20 cellular contexts compared by ENCODE assay signal in the genomic region with DNA sequence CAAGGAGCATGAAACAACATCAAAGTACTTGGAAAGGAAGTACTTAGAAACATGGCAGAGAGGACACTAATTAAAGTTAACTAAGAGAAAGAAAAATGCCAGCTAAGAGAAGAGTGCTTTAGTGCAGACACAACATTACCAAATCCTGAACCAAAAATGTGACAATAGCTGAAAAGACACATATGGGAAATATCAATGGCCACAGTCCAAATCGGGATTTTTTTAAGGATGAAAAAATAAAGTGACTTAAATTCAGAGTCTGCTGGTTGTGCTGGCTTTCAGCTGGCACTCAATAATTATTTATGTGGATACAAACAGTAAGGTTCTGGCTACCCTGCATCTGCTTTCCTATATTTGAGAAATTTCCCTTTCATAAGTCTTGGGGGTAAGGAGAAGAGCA. TPM values are rescaled to one million over a fixed set of nuclear protein-coding genes. Genes with fewer than 3 reads are reported as not detected.
DNase-seq lines count a peak whose midpoint lies in the region; ATAC-seq, FAIRE-seq and TF ChIP-seq lines count a peak whose summit lies in the region.
"Had no signal": no experiment of that assay in that cellular context is flagged by ENCODE, and none has a peak within 500 bp of the region (broad histone marks: within the 10 kb centered on the region; RNA-seq: fewer than 3 reads in every experiment).

No MANE protein-coding gene starts in this region.

- 38 to 58% methylated on average over 1 of the region's 1 CpG for WGBS in transverse colon (ENCODE audit: low coverage in 1 of 2), 2 donors

- no TSS peak for BruUV-seq in Calu3 (replicated peaks; lab: Mats Ljungman, UMichigan)

- POLR2A ChIA-PET in CD4-positive, alpha-beta T cell (lab: Charles Lee), result no interaction called here

- no peak for FAIRE-seq in D721Med (lab: Jason Lieb, UNC)
- FAIRE-seq: G401.6, HTR-8/SVneo, RCC 7860 had no signal

- no peaks in the 10 kb centered on the region for H3K27me3 Mint-ChIP-seq in Calu3 (ENCODE audit: unreplicated experiment)
- H3K27me3 Mint-ChIP-seq in CD4-positive, alpha-beta T cell, result peaks cover 1% of the 10 kb centered on the region
- no peaks in the 10 kb centered on the region for H3K27me3 Mint-ChIP-seq in stimulated activated naive B cell treated with anti-CD40 and anti-IgM and Interleukin-4, amounts not matched to agents 10 μg/mL and 1 μg/mL and 100 μg/mL, for 72 hours

- no peaks in the 10 kb centered on the region for H3K9me3 Mint-ChIP-seq in Calu3 (ENCODE audit: low read depth, unreplicated experiment)
- H3K9me3 Mint-ChIP-seq in CD4-positive, alpha-beta T cell, result no peaks in the 10 kb centered on the region
- H3K9me3 Mint-ChIP-seq in stimulated activated naive B cell treated with anti-CD40 and anti-IgM and Interleukin-4, amounts not matched to agents 10 μg/mL and 1 μg/mL and 100 μg/mL, for 72 hours, result no peaks in the 10 kb centered on the region
- H3K9me3 Mint-ChIP-seq: H9 had no signal

- TF ChIP-seq POLR2A in transverse colon (IDR thresholded peaks at IDR 0.05), result no peak

- H3K27ac Mint-ChIP-seq in Calu3 (ENCODE audit: unreplicated experiment), result peak overlapping the region; percentile 96
- no peak overlapping the region for H3K27ac Mint-ChIP-seq in CD4-positive, alpha-beta T cell
- H3K27ac Mint-ChIP-seq in stimulated activated naive B cell treated with anti-CD40 and anti-IgM and Interleukin-4, amounts not matched to agents 10 μg/mL and 1 μg/mL and 100 μg/mL, for 72 hours, result no peak overlapping the region

- peaks cover 18 to 82% (median 49%) of the 10 kb centered on the region in 4 donors for H3K4me1 ChIP-seq in transverse colon

- H3K27ac ChIP-seq in dorsolateral prefrontal cortex, result peak overlapping the region in 42 of 59 donors; percentile 2 to 98 (median 58)
- peak overlapping the region; percentile 69 to 77 (median 72) for H3K27ac ChIP-seq in transverse colon
- H3K27ac ChIP-seq in CD4-positive, alpha-beta T cell (ENCODE audit: low read depth, low read length), result no peak overlapping the region

- TF ChIP-seq EP300 in transverse colon (IDR thresholded peaks at IDR 0.05; ENCODE audit: low read depth), result no peak

- no peaks in the 10 kb centered on the region for H3K36me3 ChIP-seq in transverse colon

- no peak for ATAC-seq in CD4-positive, alpha-beta T cell (ENCODE audit: poor library complexity)
- ATAC-seq in stimulated activated naive B cell treated with anti-CD40 and anti-IgM and Interleukin-4, amounts not matched to agents 10 μg/mL and 1 μg/mL and 100 μg/mL, for 72 hours (replicated peaks), result no peak

- no peak for DNase-seq in Calu3
- peak; percentile 32 for DNase-seq in NCI-H446 treated with DMSO at 0.1 percent for 48 hours (lab: John Stamatoyannopoulos, UW)
- no peak for DNase-seq in dorsolateral prefrontal cortex
- no peak for DNase-seq in transverse colon
- DNase-seq in CD4-positive, alpha-beta T cell, result no peak
- DNase-seq in stimulated activated naive B cell treated with anti-CD40 and anti-IgM and Interleukin-4, amounts not matched to agents 10 μg/mL and 1 μg/mL and 100 μg/mL, for 72 hours, result no peak
- no peak for DNase-seq in D721Med (ENCODE audit: insufficient read length, low spot score)
- DNase-seq: C1 segment of cervical spinal cord, H9, IMR-90, NCI-H1048, NCI-H1436, NCI-H2029 treated with DMSO at 0.1 percent for 48 hours, NCI-H2171 treated with DMSO at 0.1 percent for 48 hours, NCI-H510A, NCI-H774, Right ventricle myocardium superior had no signal

- H3K36me3 Mint-ChIP-seq in Calu3 (ENCODE audit: insufficient read depth, unreplicated experiment), result peaks cover 29% of the 10 kb centered on the region
- no peaks in the 10 kb centered on the region for H3K36me3 Mint-ChIP-seq in CD4-positive, alpha-beta T cell (ENCODE audit: low read depth)
- H3K36me3 Mint-ChIP-seq in stimulated activated naive B cell treated with anti-CD40 and anti-IgM and Interleukin-4, amounts not matched to agents 10 μg/mL and 1 μg/mL and 100 μg/mL, for 72 hours, result no peaks in the 10 kb centered on the region

- CTCF ChIA-PET in Calu3 (lab: Charles Lee), result no interaction called here
- CTCF ChIA-PET in CD4-positive, alpha-beta T cell (lab: Charles Lee), result no interaction called here

- in situ Hi-C loops in transverse colon (cut with MboI; ENCODE audit: low pct_ligation_motif_present in 1 of 4, low pct_unique_long_range_greater_than_20kb in 1 of 4, low sequenced_read_pairs in 3 of 4), result no loop called here

- peaks cover 74% of the 10 kb centered on the region for H3K4me1 Mint-ChIP-seq in Calu3 (ENCODE audit: low read depth, unreplicated experiment)
- no peaks in the 10 kb centered on the region for H3K4me1 Mint-ChIP-seq in CD4-positive, alpha-beta T cell (ENCODE audit: low read depth)
- H3K4me1 Mint-ChIP-seq in stimulated activated naive B cell treated with anti-CD40 and anti-IgM and Interleukin-4, amounts not matched to agents 10 μg/mL and 1 μg/mL and 100 μg/mL, for 72 hours, result peaks cover 7 to 10% of the 10 kb centered on the region in 2 donors

- H3K27me3 ChIP-seq in dorsolateral prefrontal cortex (no peaks in the 10 kb centered on the region), transverse colon (no peaks in the 10 kb centered on the region)
- H3K27me3 ChIP-seq in CD4-positive, alpha-beta T cell (ENCODE audit: control insufficient read depth, insufficient read depth, low read length), result no peaks in the 10 kb centered on the region

- H3K9me3 ChIP-seq in transverse colon, result no peaks in the 10 kb centered on the region
- H3K9me3 ChIP-seq in CD4-positive, alpha-beta T cell (ENCODE audit: control insufficient read depth, low read length), result no peaks in the 10 kb centered on the region

- TF ChIP-seq CTCF in Calu3 (IDR thresholded peaks at IDR 0.05; ENCODE audit: unreplicated experiment) (no peak), dorsolateral prefrontal cortex (IDR thresholded peaks at IDR 0.05 in 54 of 56, conservative IDR thresholded peaks at IDR 0.05 in 2 of 56; ENCODE audit: low read depth in 1 of 56, partially characterized antibody in 56 of 56) (no peak), transverse colon (IDR thresholded peaks at IDR 0.05) (no peak), D721Med (IDR thresholded peaks at IDR 0.05; ENCODE audit: insufficient read depth, missing control alignments) (no peak)
- no peak for TF ChIP-seq CTCF in CD4-positive, alpha-beta T cell (IDR thresholded peaks at IDR 0.05)

- no peak overlapping the region for H3K4me3 ChIP-seq in dorsolateral prefrontal cortex
- H3K4me3 ChIP-seq in transverse colon, result no peak overlapping the region

- intact Hi-C loops in Calu3 (cut with micrococcal nuclease; ENCODE audit: unreplicated experiment) (no loop called here), dorsolateral prefrontal cortex (cut with DNase I) (loop anchor here in 1 of 2 donors (5.0 to 10.0 kb wide), 2 partner anchors 42 to 300 kb away; a partner anchor contains a TSS), transverse colon (cut with DNase I; ENCODE audit: low total_unique reads) (no loop called here)
- intact Hi-C loops in CD4-positive, alpha-beta T cell (cut with DNase I, micrococcal nuclease), result no loop called here

- H3K4me3 Mint-ChIP-seq in Calu3 (ENCODE audit: low read depth, unreplicated experiment), result peak overlapping the region; percentile 25
- H3K4me3 Mint-ChIP-seq in CD4-positive, alpha-beta T cell, result no peak overlapping the region
- no peak overlapping the region for H3K4me3 Mint-ChIP-seq in stimulated activated naive B cell treated with anti-CD40 and anti-IgM and Interleukin-4, amounts not matched to agents 10 μg/mL and 1 μg/mL and 100 μg/mL, for 72 hours
- H3K4me3 Mint-ChIP-seq: H9 had no signal

RNA-seq across cellular contexts. Expression of a gene that starts 12.6 kb away (rescaled TPM):
- total RNA-seq in Calu3 (2022) (177 and 212 TPM in 2 replicates), dorsolateral prefrontal cortex (1,000 to 10,000 TPM in 3 of 120 experiments, 100 to 1,000 TPM in 117; 466 to 1,197 (median 668) TPM), transverse colon (100 to 1,000 TPM; 280 to 535 (median 428) TPM)
- total RNA-seq in CD4-positive, alpha-beta T cell, result 1 to 10 TPM; 5.7 to 5.9 TPM

Comparison
In these comparisons a context has a peak if more than half of its experiments do, and no peak if none do; other contexts are left out.
1. RNA of a gene that starts 12.6 kb away (total RNA-seq): 466 to 1,197 TPM in dorsolateral prefrontal cortex, 280 to 535 TPM in transverse colon and 177 to 212 TPM in Calu3; 5.7 to 5.9 TPM in CD4-positive, alpha-beta T cell; every median in the first group is over 10 times any median in the second.